22 cellular contexts compared by ENCODE assay signal in genomic region chr18:58813090-58813489, GRCh38. TPM values are rescaled to one million over a fixed set of nuclear protein-coding genes. Genes with fewer than 3 reads are reported as not detected.
DNase-seq lines count a peak whose midpoint lies in the region; ATAC-seq and TF ChIP-seq lines count a peak whose summit lies in the region.
"Had no signal": no experiment of that assay in that cellular context is flagged by ENCODE, and none has a peak within 500 bp of the region (broad histone marks: within the 10 kb centered on the region; RNA-seq: fewer than 3 reads in every experiment).

No MANE protein-coding gene starts in this region.

- no peaks in the 10 kb centered on the region for H4K20me1 ChIP-seq in Karpas-422 (ENCODE audit: insufficient read depth, low read depth, low read length)

- H3K79me2 ChIP-seq in Karpas-422 (ENCODE audit: low read length) = no peaks in the 10 kb centered on the region

- H3K27me3 ChIP-seq in thoracic aorta (replicated peaks; ENCODE audit: insufficient read depth) (no peaks in the 10 kb centered on the region), Karpas-422 (ENCODE audit: low read length) (no peaks in the 10 kb centered on the region)

- no peak overlapping the region for H3K9ac ChIP-seq in Karpas-422 (ENCODE audit: low read length)

- ATAC-seq in thoracic aorta (ENCODE audit: insufficient number of reproducible peaks, low FRiP score, low read depth) = no peak
- no peak for ATAC-seq in GM19023 (IDR thresholded peaks at IDR 0.05; ENCODE audit: unreplicated experiment)
- ATAC-seq in GM19455 (IDR thresholded peaks at IDR 0.05; ENCODE audit: unreplicated experiment) = no peak
- ATAC-seq: K562, PC-3 had no signal

- H3K4me3 Mint-ChIP-seq in osteocyte (ENCODE audit: unreplicated experiment) = no peak overlapping the region
- H3K4me3 Mint-ChIP-seq: CD14-positive monocyte had no signal

- no peak for TF ChIP-seq CTCF in osteocyte (IDR thresholded peaks at IDR 0.05)
- TF ChIP-seq CTCF in thoracic aorta (IDR thresholded peaks at IDR 0.05) = no peak

- H3K27me3 Mint-ChIP-seq in osteocyte (ENCODE audit: unreplicated experiment) = no peaks in the 10 kb centered on the region

- H3K9me3 Mint-ChIP-seq in osteocyte (ENCODE audit: unreplicated experiment) = no peaks in the 10 kb centered on the region

- H3K27ac Mint-ChIP-seq in osteocyte (ENCODE audit: unreplicated experiment) = peak overlapping the region; percentile 77
- H3K27ac Mint-ChIP-seq: CD14-positive monocyte had no signal

- peaks cover 5 to 25% of the 10 kb centered on the region in 2 donors for H3K4me1 ChIP-seq in thoracic aorta (ENCODE audit: control insufficient read depth in 1 of 2, low read depth in 2 of 2)
- no peaks in the 10 kb centered on the region for H3K4me1 ChIP-seq in Karpas-422 (ENCODE audit: low read length)

- DNase-seq in NCI-H2171 treated with DMSO at 0.1 percent for 48 hours (lab: John Stamatoyannopoulos, UW) (peak; percentile 19), NCI-H2171 (lab: John Stamatoyannopoulos, UW) (no peak), osteocyte (ENCODE audit: extremely low spot score, unreplicated experiment) (no peak), thoracic aorta (ENCODE audit: low spot score) (no peak), Karpas-422 (no peak)
- DNase-seq: AML-193, DND-41, GOT3, NCI-H1105 treated with DMSO at 0.1 percent for 48 hours, NCI-H1694, NCI-H2081 treated with DMSO at 0.1 percent for 48 hours, NCI-H510A, NCI-H748 treated with DMSO at 0.1 percent for 48 hours, PC-3, SIG-M5 had no signal

- H3K27ac ChIP-seq in cingulate gyrus (ENCODE audit: low read depth, low read length) = peak overlapping the region; percentile 31
- peak overlapping the region; percentile 55 to 61 for H3K27ac ChIP-seq in thoracic aorta
- H3K27ac ChIP-seq in Karpas-422 (ENCODE audit: low read length) = no peak overlapping the region
- H3K27ac ChIP-seq: 22Rv1, RWPE1 had no signal

- H3K9me3 ChIP-seq in thoracic aorta (no peaks in the 10 kb centered on the region), Karpas-422 (ENCODE audit: low read length) (no peaks in the 10 kb centered on the region)

- H3K4me1 Mint-ChIP-seq in osteocyte (ENCODE audit: unreplicated experiment) = peaks cover 19% of the 10 kb centered on the region
- H3K4me1 Mint-ChIP-seq: CD14-positive monocyte had no signal

- no peaks in the 10 kb centered on the region for H3K9me2 ChIP-seq in Karpas-422 (replicated peaks; ENCODE audit: insufficient read depth, low read length)

- no peak overlapping the region for H2AFZ ChIP-seq in Karpas-422 (ENCODE audit: low read length)

- H3K36me3 ChIP-seq in thoracic aorta (no peaks in the 10 kb centered on the region), Karpas-422 (ENCODE audit: insufficient read depth, low read length) (no peaks in the 10 kb centered on the region)

- H3K4me2 ChIP-seq in Karpas-422 (ENCODE audit: low read depth, low read length, poor library complexity, severe bottlenecking) = no peak overlapping the region

- H3K4me3 ChIP-seq in thoracic aorta = no peak overlapping the region
- no peak overlapping the region for H3K4me3 ChIP-seq in Karpas-422 (ENCODE audit: low read length)
- H3K4me3 ChIP-seq: K562 had no signal

- no peaks in the 10 kb centered on the region for H3K36me3 Mint-ChIP-seq in osteocyte (ENCODE audit: unreplicated experiment)
- H3K36me3 Mint-ChIP-seq: CD14-positive monocyte had no signal

RNA-seq across cellular contexts. Expression of gene ZNF532, which starts 51.6 kb away (rescaled TPM):
- total RNA-seq in osteocyte (92.7 and 97.8 TPM in 2 replicates), thoracic aorta (100 to 1,000 TPM; 133 to 211 TPM)
- total RNA-seq in Karpas-422 (2014; rRNA removed; shearing (Covaris generic); ENCODE audit: low replicate concordance) = 20.3 and 34.9 TPM in 2 replicates
